In the genomic region with DNA sequence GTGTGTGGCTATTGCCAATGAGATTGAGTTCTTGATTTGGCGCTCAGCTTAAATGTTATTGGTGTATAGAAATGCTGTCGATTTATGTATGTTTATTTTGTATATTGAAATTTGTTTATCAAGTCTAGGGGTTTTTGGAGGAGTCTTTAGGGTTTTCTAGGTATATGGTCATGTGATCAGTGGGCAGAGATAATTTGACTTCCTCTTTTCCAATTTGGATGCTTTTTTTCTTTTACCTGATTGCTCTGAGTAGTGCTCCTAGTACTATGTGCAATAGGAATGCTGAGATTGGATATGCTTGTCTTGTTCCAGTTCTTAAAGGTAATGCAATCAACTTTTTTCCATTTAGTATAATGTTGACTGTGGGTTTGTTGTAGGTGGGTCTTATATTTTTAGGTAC, we compare ENCODE assay signal across 18 cellular contexts.
DNase-seq lines count a peak whose midpoint lies in the region; ATAC-seq and TF ChIP-seq lines count a peak whose summit lies in the region.
"Had no signal": no experiment of that assay in that cellular context is flagged by ENCODE, and none has a peak within 500 bp of the region (broad histone marks: within the 10 kb centered on the region; RNA-seq: fewer than 3 reads in every experiment).

No MANE protein-coding gene starts in this region.

- H3K79me2 ChIP-seq in mammary epithelial cell (ENCODE audit: insufficient read depth, low read length) (no peaks in the 10 kb centered on the region), smooth muscle cell (ENCODE audit: low read depth) (no peaks in the 10 kb centered on the region)

- H3K9ac ChIP-seq in mammary epithelial cell (ENCODE audit: insufficient read depth, low read length) (no peak overlapping the region), smooth muscle cell (ENCODE audit: low read depth) (no peak overlapping the region)

- BruUV-seq in mammary epithelial cell (replicated peaks; lab: Mats Ljungman, UMichigan): no TSS peak

- no peaks in the 10 kb centered on the region for H3K27me3 ChIP-seq in mammary epithelial cell (ENCODE audit: insufficient read depth, low read length)
- no peaks in the 10 kb centered on the region for H3K27me3 ChIP-seq in breast epithelium
- no peaks in the 10 kb centered on the region for H3K27me3 ChIP-seq in RWPE2 (ENCODE audit: insufficient read depth, poor library complexity, severe bottlenecking)
- no peaks in the 10 kb centered on the region for H3K27me3 ChIP-seq in foreskin keratinocyte
- H3K27me3 ChIP-seq in smooth muscle cell (ENCODE audit: low read depth): no peaks in the 10 kb centered on the region

- H3K27ac ChIP-seq in mammary epithelial cell (ENCODE audit: insufficient read depth, low read depth, low read length) (peak overlapping the region; percentile 12), breast epithelium (no peak overlapping the region), RWPE2 (ENCODE audit: poor library complexity, severe bottlenecking) (peak overlapping the region; percentile 15), foreskin keratinocyte (peak overlapping the region; percentile 71), smooth muscle cell (ENCODE audit: low read depth) (peak overlapping the region; percentile 23)

- H3K9me3 Mint-ChIP-seq in HFFc6: no peaks in the 10 kb centered on the region
- H3K9me3 Mint-ChIP-seq: GM23338, H9 had no signal

- H3F3A ChIP-seq in smooth muscle cell (ENCODE audit: low read depth): no peaks in the 10 kb centered on the region

- intact Hi-C loops in mammary epithelial cell (cut with micrococcal nuclease): no loop called here
- intact Hi-C loops in breast epithelium (cut with DNase I; ENCODE audit: low total_unique reads): no loop called here

- H2AFZ ChIP-seq in mammary epithelial cell (ENCODE audit: low read depth, low read length): no peak overlapping the region
- H2AFZ ChIP-seq in smooth muscle cell (ENCODE audit: low read depth): no peak overlapping the region
- H2AFZ ChIP-seq: GM23338 had no signal

- 83% methylated on average over 2 of the region's 2 CpGs for WGBS in mammary epithelial cell (ENCODE audit: low coverage, missing lambda C conversion rate)
- WGBS in smooth muscle cell (ENCODE audit: low lambda C conversion rate): 100% methylated on average over 2 of the region's 2 CpGs

- no peak overlapping the region for H3K4me2 ChIP-seq in mammary epithelial cell (ENCODE audit: insufficient read depth, low read depth, low read length)
- no peak overlapping the region for H3K4me2 ChIP-seq in smooth muscle cell
- H3K4me2 ChIP-seq: GM23338 had no signal

- no peaks in the 10 kb centered on the region for H3K36me3 Mint-ChIP-seq in HFFc6 (ENCODE audit: low read depth)
- H3K36me3 Mint-ChIP-seq: CD4-positive, alpha-beta memory T cell had no signal

- DNase-seq in mammary epithelial cell: no peak
- no peak for DNase-seq in breast epithelium (ENCODE audit: low spot score in 2 of 2)
- no peak for DNase-seq in RWPE2 (ENCODE audit: low spot score)
- no peak for DNase-seq in foreskin keratinocyte
- no peak for DNase-seq in smooth muscle cell (lab: John Stamatoyannopoulos, UW; ENCODE audit: unreplicated experiment)
- DNase-seq in HFFc6: no peak
- DNase-seq: C1 segment of cervical spinal cord; Calu3; CD4-positive, alpha-beta memory T cell; COR-L47; DMS53; DMS79 treated with DMSO at 0.1 percent for 48 hours; GF-D8; H9 had no signal

- in situ Hi-C loops in mammary epithelial cell (cut with MboI; ENCODE audit: low sequenced_read_pairs in 2 of 2): no loop called here

- no peaks in the 10 kb centered on the region for H3K4me1 ChIP-seq in mammary epithelial cell (ENCODE audit: insufficient read depth, low read length)
- no peaks in the 10 kb centered on the region for H3K4me1 ChIP-seq in breast epithelium
- no peaks in the 10 kb centered on the region for H3K4me1 ChIP-seq in RWPE2 (ENCODE audit: insufficient read depth, poor library complexity, severe bottlenecking)
- peaks cover 17% of the 10 kb centered on the region for H3K4me1 ChIP-seq in foreskin keratinocyte
- H3K4me1 ChIP-seq in smooth muscle cell (ENCODE audit: low read depth): no peaks in the 10 kb centered on the region

- peaks cover 29% of the 10 kb centered on the region for H3K4me1 Mint-ChIP-seq in HFFc6 (ENCODE audit: low read depth)
- H3K4me1 Mint-ChIP-seq: CD4-positive, alpha-beta memory T cell; GM23338; H9 had no signal

- no peaks in the 10 kb centered on the region; the same call in 1 of the 2 replicates for H3K27me3 Mint-ChIP-seq in HFFc6 (ENCODE audit: insufficient read depth)

- H3K4me3 Mint-ChIP-seq in HFFc6: no peak overlapping the region
- H3K4me3 Mint-ChIP-seq: CD4-positive, alpha-beta memory T cell; GM23338; H9 had no signal

- TF ChIP-seq POLR2A in breast epithelium (IDR thresholded peaks at IDR 0.05): no peak

- dilution Hi-C loops in mammary epithelial cell (cut with HindIII; ENCODE audit: low sequenced_read_pairs): no loop called here

- H4K20me1 ChIP-seq in mammary epithelial cell (ENCODE audit: insufficient read depth, low read length): no peaks in the 10 kb centered on the region
- H4K20me1 ChIP-seq in smooth muscle cell (ENCODE audit: low read depth): no peaks in the 10 kb centered on the region

- TF ChIP-seq CTCF in mammary epithelial cell (conservative IDR thresholded peaks at IDR 0.05 in 1 of 2, IDR thresholded peaks at IDR 0.05 in 1 of 2; ENCODE audit: extremely low read depth in 1 of 2, insufficient read depth in 1 of 2, low read depth in 1 of 2, low read length in 2 of 2) (no peak), breast epithelium (IDR thresholded peaks at IDR 0.05) (no peak), RWPE2 (IDR thresholded peaks at IDR 0.05; ENCODE audit: poor library complexity, severe bottlenecking) (no peak), foreskin keratinocyte (conservative IDR thresholded peaks at IDR 0.05) (no peak), smooth muscle cell (IDR thresholded peaks at IDR 0.05; ENCODE audit: borderline replicate concordance, insufficient read depth, poor library complexity, severe bottlenecking) (no peak), HFFc6 (IDR thresholded peaks at IDR 0.05) (no peak)

- H3K9me3 ChIP-seq in mammary epithelial cell (replicated peaks; ENCODE audit: insufficient read depth, low read length) (no peaks in the 10 kb centered on the region), breast epithelium (peaks cover 0 to 10% of the 10 kb centered on the region in 2 donors), RWPE2 (ENCODE audit: severe bottlenecking) (no peaks in the 10 kb centered on the region), smooth muscle cell (replicated peaks; ENCODE audit: low read depth) (no peaks in the 10 kb centered on the region)

- CTCF ChIA-PET in mammary epithelial cell (lab: Charles Lee; ENCODE audit: low non-redundant PET): no interaction called here

- H3K4me3 ChIP-seq in mammary epithelial cell (replicated peaks in 1 of 3; ENCODE audit: insufficient read depth in 1 of 3, low read depth in 2 of 3, low read length in 3 of 3) (no peak overlapping the region), breast epithelium (no peak overlapping the region), RWPE2 (ENCODE audit: severe bottlenecking) (no peak overlapping the region), smooth muscle cell (no peak overlapping the region)
- H3K4me3 ChIP-seq: GM23338 had no signal

- ATAC-seq in RWPE2 (ENCODE audit: low read depth) (no peak), foreskin keratinocyte (no peak), HG03097 (IDR thresholded peaks at IDR 0.05; ENCODE audit: low FRiP score, unreplicated experiment) (no peak), HG03354 (IDR thresholded peaks at IDR 0.05; ENCODE audit: poor library complexity, severe bottlenecking, unreplicated experiment) (no peak)
- ATAC-seq: GM23338, HCT116 had no signal

- H3K36me3 ChIP-seq in mammary epithelial cell (ENCODE audit: insufficient read depth, low read length) (no peaks in the 10 kb centered on the region), breast epithelium (no peaks in the 10 kb centered on the region), RWPE2 (ENCODE audit: low read depth) (no peaks in the 10 kb centered on the region), smooth muscle cell (ENCODE audit: low read depth) (no peaks in the 10 kb centered on the region)

- no peak overlapping the region for H3K27ac Mint-ChIP-seq in HFFc6
- H3K27ac Mint-ChIP-seq: CD4-positive, alpha-beta memory T cell; GM23338; H9 had no signal

Comparison
In these comparisons a context has a peak if more than half of its experiments do, and no peak if none do; other contexts are left out.
1. H3K27ac ChIP-seq: peak in mammary epithelial cell (single experiment), RWPE2 (single experiment), foreskin keratinocyte (single experiment) and smooth muscle cell (single experiment); none in breast epithelium (0 of 2).